Comparison of ENCODE assay signal across 1 cellular context in genomic region chr10:125148576-125148975, GRCh38.
TF ChIP-seq lines count a peak whose summit lies in the region.

No MANE protein-coding gene starts in this region.

TF ChIP-seq in IMR-90, 13 proteins besides CTCF, POLR2A, EP300 and RAD21 (continued from another document):
- TF ChIP-seq ELK1 (IDR thresholded peaks at IDR 0.05; ENCODE audit: borderline replicate concordance, low read depth, low read length) (no peak), RCOR1 (IDR thresholded peaks at IDR 0.05; ENCODE audit: insufficient replicate concordance, low read length) (no peak), MAZ (IDR thresholded peaks at IDR 0.05; ENCODE audit: borderline replicate concordance, low read depth, low read length) (no peak), MXI1 (IDR thresholded peaks at IDR 0.05; ENCODE audit: borderline replicate concordance, low read depth, low read length) (no peak), SMC3 (IDR thresholded peaks at IDR 0.05; ENCODE audit: low read depth, low read length) (no peak), RFX5 (IDR thresholded peaks at IDR 0.05; ENCODE audit: low read depth, low read length) (no peak), NFE2L2 (IDR thresholded peaks at IDR 0.05; ENCODE audit: low read depth, low read length) (no peak)
